22 cellular contexts compared by ENCODE assay signal in the genomic region with DNA sequence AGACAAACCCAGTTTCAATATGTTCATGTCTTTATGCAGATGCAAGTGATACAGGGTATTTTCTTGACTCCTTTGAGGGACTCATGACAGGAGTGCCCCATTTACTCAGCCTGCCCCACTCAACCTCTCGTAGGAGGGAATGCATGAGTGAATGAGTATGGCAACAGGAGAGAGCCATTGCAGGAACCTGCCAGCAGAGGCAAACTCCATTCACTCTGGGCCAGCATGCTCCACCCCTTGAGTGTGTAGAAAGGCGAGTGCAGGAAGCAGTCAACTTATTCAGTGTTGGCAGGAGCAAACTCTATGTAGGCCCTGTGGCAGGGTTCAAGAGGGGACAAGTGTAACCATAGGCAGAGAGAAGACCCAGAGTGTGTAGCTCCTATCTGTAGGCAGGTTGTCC.
"Had no signal": no experiment of that assay in that cellular context is flagged by ENCODE, and none has a peak within 500 bp of the region (broad histone marks: within the 10 kb centered on the region; RNA-seq: fewer than 3 reads in every experiment).

No MANE protein-coding gene starts in this region.

- H3K4me2 ChIP-seq: SK-N-SH had no signal

- H3K9me3 ChIP-seq: SK-N-SH had no signal

- H3K9me2 ChIP-seq: SK-N-SH had no signal

- H3K36me3 ChIP-seq: ascending aorta, WERI-Rb-1 had no signal

- H3K4me3 ChIP-seq: ascending aorta, body of pancreas had no signal

- H3K4me1 ChIP-seq: ascending aorta, body of pancreas had no signal

- H3K27ac ChIP-seq: ascending aorta, body of pancreas, WERI-Rb-1 had no signal

- H3K27me3 ChIP-seq: ascending aorta, body of pancreas had no signal

- DNase-seq: activated CD4-positive, alpha-beta T cell treated with anti-CD3 and anti-CD28 coated beads for 4 hours; activated CD8-positive, alpha-beta T cell treated with anti-CD3 and anti-CD28 coated beads, Interleukin-2, amount 10 ng/mL, durations not matched to agents 7 days and 5 days; activated effector memory CD4-positive, alpha-beta T cell treated with Interleukin-2 at 50 U/mL for 16 hours; activated naive CD4-positive, alpha-beta T cell treated with Interleukin-2 at 50 U/mL for 16 hours; activated naive CD8-positive, alpha-beta T cell treated with anti-CD3 and anti-CD28 coated beads, Interleukin-2, amount 50 U/mL, for 24 hours; activated T-cell treated with anti-CD3 and anti-CD28 coated beads, Interleukin-2, amount 50 U/mL, for 24 hours; amniotic stem cell; body of pancreas; central memory CD4-positive, alpha-beta T cell; Kasumi-1; NCI-H1092; NCI-H1417; NCI-H1930; NCI-H2107; NCI-H2171 treated with DMSO at 0.1 percent for 48 hours; NCI-H226; NCI-H774; RPMI8226; SK-N-SH; T-helper 1 cell; WERI-Rb-1 had no signal

- H3K9ac ChIP-seq: SK-N-SH had no signal
